15 cellular contexts compared by ENCODE assay signal in genomic region chr21:25870084-25870483, GRCh38.
DNase-seq lines count a peak whose midpoint lies in the region; ATAC-seq and TF ChIP-seq lines count a peak whose summit lies in the region.
"Had no signal": no experiment of that assay in that cellular context is flagged by ENCODE, and none has a peak within 500 bp of the region (broad histone marks: within the 10 kb centered on the region; RNA-seq: fewer than 3 reads in every experiment).

No MANE protein-coding gene starts in this region.

- DNase-seq in Ammon's horn (ENCODE audit: low spot score) (peak; percentile 75), dorsolateral prefrontal cortex (peak in 2 of 10 donors; percentile 17 to 36), medulla oblongata (ENCODE audit: extremely low spot score) (peak; percentile 88), putamen (ENCODE audit: low spot score) (peak; percentile 75), hepatic stellate cell (ENCODE audit: low spot score) (no peak)
- DNase-seq in stimulated activated CD4-positive, alpha-beta T cell treated with anti-CD3 and anti-CD28 coated beads, Interleukin-12 subunit alpha, Interleukin-12 subunit beta, amount 100 ng/mL, for 4 hours = no peak
- DNase-seq: AML-193; Calu3; CD4-positive, CD25-positive, alpha-beta regulatory T cell; DMS 273 treated with DMSO at 0.1 percent for 48 hours had no signal

- intact Hi-C loops in dorsolateral prefrontal cortex (cut with DNase I) = no loop called here

- TF ChIP-seq CTCF in dorsolateral prefrontal cortex (IDR thresholded peaks at IDR 0.05 in 54 of 56, conservative IDR thresholded peaks at IDR 0.05 in 2 of 56; ENCODE audit: low read depth in 1 of 56, partially characterized antibody in 56 of 56) = peak in 2 of 56 donors; percentile 8 to 11

- ATAC-seq in HG02623 (IDR thresholded peaks at IDR 0.05; ENCODE audit: unreplicated experiment) (no peak), GM21825 (IDR thresholded peaks at IDR 0.05; ENCODE audit: unreplicated experiment) (no peak)
- ATAC-seq: HCT116 had no signal

- peak overlapping the region in 56 of 59 donors; percentile 4 to 93 (median 72) for H3K27ac ChIP-seq in dorsolateral prefrontal cortex
- H3K27ac ChIP-seq: 22Rv1; BLaER1 treated with 17β-estradiol and CSF1 and Interleukin-3, amounts not matched to agents 10 nM and 100 nM had no signal

- peak overlapping the region in 11 of 59 donors; percentile 2 to 43 (median 18) for H3K4me3 ChIP-seq in dorsolateral prefrontal cortex
- H3K4me3 ChIP-seq: BLaER1 treated with 17β-estradiol and CSF1 and Interleukin-3, amounts not matched to agents 10 nM and 100 nM had no signal

- H3K27me3 ChIP-seq in dorsolateral prefrontal cortex = no peaks in the 10 kb centered on the region
- H3K27me3 ChIP-seq: BLaER1 treated with 17β-estradiol and CSF1 and Interleukin-3, amounts not matched to agents 10 nM and 100 nM had no signal

Comparison
In these comparisons a context has a peak if more than half of its experiments do, and no peak if none do; other contexts are left out.
1. DNase-seq: peak in Ammon's horn (single experiment), medulla oblongata (single experiment) and putamen (single experiment); none in stimulated activated CD4-positive, alpha-beta T cell treated with anti-CD3 and anti-CD28 coated beads, Interleukin-12 subunit alpha, Interleukin-12 subunit beta, amount 100 ng/mL, for 4 hours (single experiment) and hepatic stellate cell (single experiment).